In the genomic region with DNA sequence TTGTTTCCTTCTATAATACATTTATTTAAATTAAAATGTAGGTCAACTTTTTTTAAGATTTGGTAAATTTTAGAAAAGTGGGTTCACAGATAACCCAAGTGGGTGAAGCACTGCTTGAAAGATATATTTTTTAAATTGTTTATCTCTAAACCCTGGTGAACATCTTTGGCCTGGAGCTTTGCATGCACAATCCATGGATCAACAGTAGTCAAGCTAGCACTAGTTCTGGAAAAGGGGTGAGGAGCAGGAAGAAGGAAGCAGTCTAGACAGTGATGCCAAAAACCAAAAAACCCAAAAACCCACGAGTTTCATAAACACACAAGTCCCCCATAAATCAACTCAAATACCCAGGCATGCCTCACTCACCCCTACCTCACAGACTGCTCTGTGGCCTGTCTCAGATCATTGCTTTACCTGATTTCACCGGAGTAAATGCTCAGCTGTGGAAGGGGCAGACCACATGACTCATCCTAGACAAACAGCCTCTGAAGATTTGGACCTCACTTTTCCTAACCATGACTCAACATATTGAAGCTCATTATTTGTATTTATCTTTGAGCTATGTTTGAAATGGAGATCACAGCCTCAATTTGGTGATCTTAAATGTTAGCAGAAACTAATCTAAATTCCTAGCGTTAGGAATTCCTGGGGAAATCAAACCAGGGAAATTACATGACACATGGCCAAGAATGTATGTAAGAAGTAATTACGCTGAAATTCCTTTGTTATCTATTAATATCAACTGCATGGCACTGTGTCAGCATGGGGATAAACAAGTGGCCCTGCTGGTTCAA, we compare ENCODE assay signal across 10 cellular contexts.
DNase-seq lines count a peak whose midpoint lies in the region; ATAC-seq and TF ChIP-seq lines count a peak whose summit lies in the region.
"Had no signal": no experiment of that assay in that cellular context is flagged by ENCODE, and none has a peak within 500 bp of the region (broad histone marks: within the 10 kb centered on the region; RNA-seq: fewer than 3 reads in every experiment).

No MANE protein-coding gene starts in this region.

- no peak overlapping the region for H3K4me3 Mint-ChIP-seq in activated T-helper 1 cell treated with anti-CD3 and anti-CD28 coated beads, Interleukin-12 subunit alpha, Interleukin-12 subunit beta, Interleukin-2, Interleukin-4 antibody, amounts not matched to agents 30 ng/mL and 10 ng/mL and 1 ng/mL, durations not matched to agents 14 hours and 24 hours and 36 hours

- DNase-seq in AG08396 (ENCODE audit: low spot score) (peak; percentile 59), HPDE6-E6E7 (ENCODE audit: extremely low spot score) (peak; percentile 70), body of pancreas (peak in 3 of 4 donors; percentile 16 to 54 (median 25)), NCI-H446 treated with DMSO at 0.1 percent for 48 hours (lab: John Stamatoyannopoulos, UW) (no peak), NCI-H2029 (lab: John Stamatoyannopoulos, UW) (no peak)
- no peak for DNase-seq in activated T-helper 1 cell treated with anti-CD3 and anti-CD28 coated beads, Interleukin-12 subunit alpha, Interleukin-12 subunit beta, Interleukin-2, Interleukin-4 antibody, amounts not matched to agents 30 ng/mL and 10 ng/mL and 1 ng/mL, durations not matched to agents 14 hours and 24 hours and 36 hours (ENCODE audit: low spot score)
- DNase-seq: occipital lobe, OCI-M1 had no signal

- no peaks in the 10 kb centered on the region for H3K4me1 Mint-ChIP-seq in activated T-helper 1 cell treated with anti-CD3 and anti-CD28 coated beads, Interleukin-12 subunit alpha, Interleukin-12 subunit beta, Interleukin-2, Interleukin-4 antibody, amounts not matched to agents 30 ng/mL and 10 ng/mL and 1 ng/mL, durations not matched to agents 14 hours and 24 hours and 36 hours (ENCODE audit: low read depth)

- H3K9me3 Mint-ChIP-seq in activated T-helper 1 cell treated with anti-CD3 and anti-CD28 coated beads, Interleukin-12 subunit alpha, Interleukin-12 subunit beta, Interleukin-2, Interleukin-4 antibody, amounts not matched to agents 30 ng/mL and 10 ng/mL and 1 ng/mL, durations not matched to agents 14 hours and 24 hours and 36 hours = no peaks in the 10 kb centered on the region

- TF ChIP-seq CTCF in body of pancreas (IDR thresholded peaks at IDR 0.05) = no peak
- no peak for TF ChIP-seq CTCF in liver (IDR thresholded peaks at IDR 0.05; ENCODE audit: low read depth, low read length, missing input control)

- H3K9ac ChIP-seq in liver (ENCODE audit: low read depth in 1 of 2, low read length in 2 of 2) = no peak overlapping the region

- H3K4me3 ChIP-seq in body of pancreas (no peak overlapping the region), liver (ENCODE audit: low read depth in 1 of 3, low read length in 3 of 3) (no peak overlapping the region)

- 34 to 38% methylated on average over 4 of the region's 4 CpGs for WGBS in body of pancreas, 2 donors
- WGBS in liver = 67% methylated on average over 4 of the region's 4 CpGs

- intact Hi-C loops in body of pancreas (cut with DNase I) = no loop called here
- intact Hi-C loops in activated T-helper 1 cell treated with anti-CD3 and anti-CD28 coated beads, Interleukin-12 subunit alpha, Interleukin-12 subunit beta, Interleukin-2, Interleukin-4 antibody, amounts not matched to agents 30 ng/mL and 10 ng/mL and 1 ng/mL, durations not matched to agents 14 hours and 24 hours and 36 hours (cut with micrococcal nuclease) = no loop called here

- no peaks in the 10 kb centered on the region for H3K36me3 Mint-ChIP-seq in activated T-helper 1 cell treated with anti-CD3 and anti-CD28 coated beads, Interleukin-12 subunit alpha, Interleukin-12 subunit beta, Interleukin-2, Interleukin-4 antibody, amounts not matched to agents 30 ng/mL and 10 ng/mL and 1 ng/mL, durations not matched to agents 14 hours and 24 hours and 36 hours (ENCODE audit: low read depth)

- H3K27me3 Mint-ChIP-seq in activated T-helper 1 cell treated with anti-CD3 and anti-CD28 coated beads, Interleukin-12 subunit alpha, Interleukin-12 subunit beta, Interleukin-2, Interleukin-4 antibody, amounts not matched to agents 30 ng/mL and 10 ng/mL and 1 ng/mL, durations not matched to agents 14 hours and 24 hours and 36 hours (ENCODE audit: insufficient read depth) = no peaks in the 10 kb centered on the region

- H3K27me3 ChIP-seq in body of pancreas = no peaks in the 10 kb centered on the region
- H3K27me3 ChIP-seq in liver (ENCODE audit: control insufficient read depth in 4 of 4, insufficient read depth in 4 of 4, low read length in 3 of 4) = no peaks in the 10 kb centered on the region

- no peak for TF ChIP-seq RAD21 in liver (IDR thresholded peaks at IDR 0.05)

- H3K27ac Mint-ChIP-seq in activated T-helper 1 cell treated with anti-CD3 and anti-CD28 coated beads, Interleukin-12 subunit alpha, Interleukin-12 subunit beta, Interleukin-2, Interleukin-4 antibody, amounts not matched to agents 30 ng/mL and 10 ng/mL and 1 ng/mL, durations not matched to agents 14 hours and 24 hours and 36 hours = no peak overlapping the region

- H3K4me1 ChIP-seq in body of pancreas (peaks cover 37% of the 10 kb centered on the region), liver (ENCODE audit: control insufficient read depth in 4 of 4, insufficient read depth in 4 of 4, low read length in 3 of 4) (peaks cover 3 to 13% (median 13%) of the 10 kb centered on the region in 4 donors)

- TF ChIP-seq POLR2A in body of pancreas (IDR thresholded peaks at IDR 0.05) = no peak

- ATAC-seq in body of pancreas (peak; percentile 36), HG03342 (IDR thresholded peaks at IDR 0.05; ENCODE audit: unreplicated experiment) (no peak)

- H3K27ac ChIP-seq in body of pancreas = peak overlapping the region in 2 of 4 donors; percentile 39 to 77
- no peak overlapping the region for H3K27ac ChIP-seq in liver (ENCODE audit: low read depth in 1 of 2, low read length in 2 of 2)

- no peaks in the 10 kb centered on the region for H3K9me3 ChIP-seq in body of pancreas
- no peaks in the 10 kb centered on the region for H3K9me3 ChIP-seq in liver (ENCODE audit: control insufficient read depth in 4 of 4, low read length in 3 of 4)

- no peaks in the 10 kb centered on the region for H3K36me3 ChIP-seq in body of pancreas (replicated peaks in 1 of 2; ENCODE audit: insufficient read depth in 1 of 2, low read depth in 2 of 2)
- no peaks in the 10 kb centered on the region for H3K36me3 ChIP-seq in liver (ENCODE audit: control insufficient read depth in 4 of 4, insufficient read depth in 3 of 4, low read depth in 1 of 4, low read length in 3 of 4)

TF ChIP-seq in liver, 16 proteins besides CTCF, POLR2A, EP300 and RAD21:
- TF ChIP-seq GABPA (IDR thresholded peaks at IDR 0.05 in 1 of 2, conservative IDR thresholded peaks at IDR 0.05 in 1 of 2) = no peak
- TF ChIP-seq FOXA1 (IDR thresholded peaks at IDR 0.05) = no peak
- TF ChIP-seq YY1 (IDR thresholded peaks at IDR 0.05) = no peak
- peak; percentile 30 to 61 for TF ChIP-seq JUND (IDR thresholded peaks at IDR 0.05)
- TF ChIP-seq HNF4A (conservative IDR thresholded peaks at IDR 0.05) = no peak
- TF ChIP-seq FOXA2 (IDR thresholded peaks at IDR 0.05) = no peak
- TF ChIP-seq SP1 (IDR thresholded peaks at IDR 0.05) = no peak
- no peak for TF ChIP-seq MAX (IDR thresholded peaks at IDR 0.05)

Comparison
In these comparisons a context has a peak if more than half of its experiments do, and no peak if none do; other contexts are left out.
1. DNase-seq: peak in AG08396 (single experiment), HPDE6-E6E7 (single experiment) and body of pancreas (3 of 4); none in NCI-H446 treated with DMSO at 0.1 percent for 48 hours (single experiment), activated T-helper 1 cell treated with anti-CD3 and anti-CD28 coated beads, Interleukin-12 subunit alpha, Interleukin-12 subunit beta, Interleukin-2, Interleukin-4 antibody, amounts not matched to agents 30 ng/mL and 10 ng/mL and 1 ng/mL, durations not matched to agents 14 hours and 24 hours and 36 hours (single experiment) and NCI-H2029 (single experiment).